21 cellular contexts compared by ENCODE assay signal in genomic region chr19:674282-675151, GRCh38. TPM values are rescaled to one million over a fixed set of nuclear protein-coding genes. Genes with fewer than 3 reads are reported as not detected.
DNase-seq lines count a peak whose midpoint lies in the region; ATAC-seq, FAIRE-seq and TF ChIP-seq lines count a peak whose summit lies in the region.
"Had no signal": no experiment of that assay in that cellular context is flagged by ENCODE, and none has a peak within 500 bp of the region (broad histone marks: within the 10 kb centered on the region; RNA-seq: fewer than 3 reads in every experiment).

No MANE protein-coding gene starts in this region.

- POLR2A ChIA-PET in K562 (lab: Yijun Ruan, JAX) = interaction anchor here (1.8 kb wide), 1 partner anchor 11 kb away, joined by 4 read pairs; the partner anchor contains the start of gene RNF126

- CTCF ChIA-PET in K562 (lab: Yijun Ruan, JAX; ENCODE audit: low intra/inter-chr PET ratio) = no interaction called here

- TF ChIP-seq RAD21 in K562 (CRISPR knock-in tag; conservative IDR thresholded peaks at IDR 0.05 in 1 of 2, IDR thresholded peaks at IDR 0.05 in 1 of 2) = no peak

- H3K27me3 ChIP-seq in K562 (ENCODE audit: control insufficient read depth in 2 of 2, insufficient read depth in 2 of 2, low read length in 2 of 2) (no peaks in the 10 kb centered on the region; a peak in 1 of 5 replicates), right cardiac atrium (ENCODE audit: control insufficient read depth, insufficient read depth) (no peaks in the 10 kb centered on the region), ovary (no peaks in the 10 kb centered on the region)

- H3K9me3 ChIP-seq in K562 (replicated peaks; ENCODE audit: control insufficient read depth, insufficient read depth, low read depth, low read length) (no peaks in the 10 kb centered on the region), right cardiac atrium (ENCODE audit: control insufficient read depth, low read length) (no peaks in the 10 kb centered on the region), ovary (no peaks in the 10 kb centered on the region)
- H3K9me3 ChIP-seq: thoracic aorta had no signal

- H3K4me1 ChIP-seq in K562 (replicated peaks in 1 of 2; ENCODE audit: control insufficient read depth in 2 of 2, insufficient read depth in 2 of 2, low read length in 2 of 2) = peaks cover 4 to 65% of the 10 kb centered on the region in 2 experiments
- no peaks in the 10 kb centered on the region for H3K4me1 ChIP-seq in right cardiac atrium (ENCODE audit: control insufficient read depth, insufficient read depth, low read length)
- peaks cover 19% of the 10 kb centered on the region for H3K4me1 ChIP-seq in ovary (ENCODE audit: insufficient read depth)

- H3K27ac ChIP-seq in K562 (ENCODE audit: extremely low read depth, low read depth, low read length) = no peak overlapping the region
- peak overlapping the region; percentile 5 for H3K27ac ChIP-seq in right cardiac atrium (ENCODE audit: low read length)
- H3K27ac ChIP-seq in ovary = peak overlapping the region; percentile 49 to 58

- TF ChIP-seq POLR2A in K562 (conservative IDR thresholded peaks at IDR 0.05) (no peak), ovary (IDR thresholded peaks at IDR 0.05) (no peak)

- BruUV-seq in K562 (replicated peaks; lab: Mats Ljungman, UMichigan) = no TSS peak

- 59% methylated on average over 28 of the region's 38 CpGs for WGBS in K562 (ENCODE audit: insufficient coverage, low coverage, missing lambda C conversion rate)
- WGBS in right cardiac atrium = 49% methylated on average over 38 of the region's 38 CpGs
- 16 to 47% (median 29%) methylated on average over 38 of the region's 38 CpGs for WGBS in ovary, 3 donors

- no peak overlapping the region for H3K4me3 ChIP-seq in K562
- H3K4me3 ChIP-seq in right cardiac atrium (ENCODE audit: low read length) = no peak overlapping the region
- no peak overlapping the region for H3K4me3 ChIP-seq in ovary
- H3K4me3 ChIP-seq: lung, thoracic aorta had no signal

- no peak for DNase-seq in K562 (ENCODE audit: extremely low read depth in 1 of 4, low spot score in 3 of 4)
- DNase-seq in right cardiac atrium = peak; percentile 68 to 87 (median 84)
- DNase-seq in ovary = peak in 4 of 5 donors; percentile 44 to 86 (median 66)
- DNase-seq in NCI-H2196 treated with DMSO at 0.1 percent for 48 hours (lab: John Stamatoyannopoulos, UW; ENCODE audit: unreplicated experiment) = no peak
- no peak for DNase-seq in activated naive CD4-positive, alpha-beta T cell treated with Interleukin-2 at 50 U/mL for 16 hours
- no peak for DNase-seq in GM13976 (ENCODE audit: low spot score)
- no peak for DNase-seq in HPDE6-E6E7 (ENCODE audit: extremely low spot score)
- DNase-seq: activated CD4-positive, alpha-beta T cell treated with anti-CD3 and anti-CD28 coated beads, Interleukin-2, amount 10 ng/mL, durations not matched to agents 24 days and 14 days; glutamatergic neuron; Kasumi-1; NCI-H1092; NCI-H510A; SHP77; stimulated activated CD4-positive, alpha-beta T cell treated with anti-CD3 and anti-CD28 coated beads, Interleukin-12 subunit alpha, Interleukin-12 subunit beta, amount 100 ng/mL, for 4 hours; T-cell had no signal

- no peak overlapping the region for H3K9ac ChIP-seq in K562 (ENCODE audit: insufficient read depth in 1 of 2, low read depth in 2 of 2, low read length in 2 of 2)

- TF ChIP-seq EP300 in K562 (IDR thresholded peaks at IDR 0.05; ENCODE audit: low read length) (no peak), ovary (IDR thresholded peaks at IDR 0.05) (no peak)

- ATAC-seq in K562 = no peak
- peak; percentile 2 to 27 for ATAC-seq in right cardiac atrium
- ATAC-seq: T-cell had no signal

- FAIRE-seq in K562 (lab: Jason Lieb, UNC) = no peak

- intact Hi-C loops in K562 (cut with micrococcal nuclease) = no loop called here
- intact Hi-C loops in right cardiac atrium (cut with DNase I) = no loop called here
- intact Hi-C loops in ovary (cut with DNase I) = loop anchor here in 2 of 4 donors (5.0 to 10.0 kb wide), 2 partner anchors 48 to 260 kb away; no protein-coding TSS in a partner anchor

- H4K20me1 ChIP-seq in K562 (replicated peaks; ENCODE audit: control insufficient read depth, insufficient read depth, low read length) = no peaks in the 10 kb centered on the region

- H3K9me1 ChIP-seq in K562 (ENCODE audit: control insufficient read depth, insufficient read depth, low read length) = peaks cover 7% of the 10 kb centered on the region

- peaks cover 6% of the 10 kb centered on the region for H3K79me2 ChIP-seq in K562 (ENCODE audit: control insufficient read depth, insufficient read depth, low read length)

- no peak for TF ChIP-seq CTCF in K562 (IDR thresholded peaks at IDR 0.05 in 2 of 3, conservative IDR thresholded peaks at IDR 0.05 in 1 of 3; ENCODE audit: insufficient read depth in 2 of 3, low read depth in 1 of 3, low read length in 3 of 3)
- no peak for TF ChIP-seq CTCF in ovary (IDR thresholded peaks at IDR 0.05)
- no peak for TF ChIP-seq CTCF in GM13976 (IDR thresholded peaks at IDR 0.05; ENCODE audit: borderline replicate concordance, control extremely low read depth, extremely low read depth, insufficient read depth, missing control alignments)

- no peak overlapping the region for H3K4me2 ChIP-seq in K562 (ENCODE audit: insufficient read depth, low read length)

- H2AFZ ChIP-seq in K562 (ENCODE audit: low read depth, low read length) = no peak overlapping the region

- in situ Hi-C loops in K562 (cut with MboI) = no loop called here
- in situ Hi-C loops in GM13976 (cut with MboI; ENCODE audit: low sequenced_read_pairs, unreplicated experiment) = no loop called here

- H3K36me3 ChIP-seq in K562 (ENCODE audit: control insufficient read depth, insufficient read depth, low read length) (no peaks in the 10 kb centered on the region), ovary (no peaks in the 10 kb centered on the region)
- H3K36me3 ChIP-seq: thoracic aorta had no signal

RNA-seq across cellular contexts. Expression of gene FSTL3, which starts 1.7 kb away (rescaled TPM):
- total RNA-seq in K562 (2011; cell fraction: chromatin; rRNA removed; ENCODE audit: low replicate concordance) = 3.0 and 7.7 TPM in 2 replicates
- total RNA-seq in K562 (2011; cell fraction: nucleolus; rRNA removed) = 9.3 and 12.7 TPM in 2 replicates
- total RNA-seq in K562 (2011; cell fraction: nucleoplasm; rRNA removed) = 5.3 and 7.4 TPM in 2 replicates
- 5.3 and 7.8 TPM in 2 replicates for total RNA-seq in K562 (2014; rRNA removed)
- 1.3 and 2.0 TPM in 2 replicates for total RNA-seq in K562 (2014; rRNA removed; fragmentation: Illumina TruSeq; extraction: Trizol)
- total RNA-seq in K562 (2015; rRNA removed; fragmentation: Illumina TruSeq; extraction: Trizol) = 4.5 and 4.6 TPM in 2 replicates
- 5.7 and 6.6 TPM in 2 replicates for total RNA-seq in K562 (2021)
- 3.9 and 5.2 TPM in 2 replicates for polyA plus RNA-seq in K562 (2011; rRNA removed)
- polyA plus RNA-seq in K562 (2011; cell fraction: cytosol; rRNA removed) = 8.1 and 20.9 TPM in 2 replicates
- 26.1 and 42.9 TPM in 2 replicates for polyA plus RNA-seq in K562 (2011; cell fraction: nucleus; rRNA removed)
- polyA plus RNA-seq in K562 (2012) = 7.1 and 8.8 TPM in 2 replicates
- polyA plus RNA-seq in K562 (2014; fragmentation: Illumina TruSeq; extraction: Trizol) = 2.2 and 4.6 TPM in 2 replicates
- under 1 TPM in 1 of 2 experiments, not detected in 1; 0.35 TPM for polyA plus RNA-seq in K562 (2014; fragmentation: Nextera tagmentation; extraction: Ambion mirVana)
- polyA plus RNA-seq in K562 (2014; rRNA removed) = 6.8 and 8.0 TPM in 2 replicates
- 2.2 and 2.9 TPM in 2 replicates for polyA minus RNA-seq in K562 (2011; rRNA and poly(A)+ RNA removed)
- polyA minus RNA-seq in K562 (2011; cell fraction: cytosol; rRNA and poly(A)+ RNA removed) = 5.1 and 7.8 TPM in 2 replicates
- 3.2 and 4.0 TPM in 2 replicates for polyA minus RNA-seq in K562 (2011; cell fraction: nucleus; rRNA and poly(A)+ RNA removed)
- total RNA-seq in right cardiac atrium = 100 to 1,000 TPM in 1 of 4 donors, 10 to 100 TPM in 3; 47.1 to 110 (median 61.9) TPM
- 64.1 TPM for polyA plus RNA-seq in right cardiac atrium
- 100 to 1,000 TPM in 1 of 7 donors, 10 to 100 TPM in 6; 21.3 to 141 (median 45.7) TPM for total RNA-seq in ovary
- polyA plus RNA-seq in ovary = 10 to 100 TPM; 16.9 to 22.6 TPM

RNA-seq across cellular contexts. Expression of gene RNF126, which starts 11.5 kb away (rescaled TPM):
- total RNA-seq in K562 (2011; cell fraction: chromatin; rRNA removed; ENCODE audit: low replicate concordance) = 35.2 and 104 TPM in 2 replicates
- total RNA-seq in K562 (2011; cell fraction: nucleolus; rRNA removed) = 88.7 and 118 TPM in 2 replicates
- 57.0 and 58.7 TPM in 2 replicates for total RNA-seq in K562 (2011; cell fraction: nucleoplasm; rRNA removed)
- total RNA-seq in K562 (2014; rRNA removed) = 101 and 128 TPM in 2 replicates
- total RNA-seq in K562 (2014; rRNA removed; fragmentation: Illumina TruSeq; extraction: Trizol) = 6.6 and 7.6 TPM in 2 replicates
- 26.2 and 31.8 TPM in 2 replicates for total RNA-seq in K562 (2015; rRNA removed; fragmentation: Illumina TruSeq; extraction: Trizol)
- 85.7 and 95.8 TPM in 2 replicates for total RNA-seq in K562 (2021)
- 6.5 and 12.3 TPM in 2 replicates for polyA plus RNA-seq in K562 (2011; rRNA removed)
- polyA plus RNA-seq in K562 (2011; cell fraction: cytosol; rRNA removed) = 22.5 and 58.3 TPM in 2 replicates
- polyA plus RNA-seq in K562 (2011; cell fraction: nucleus; rRNA removed) = 48.9 and 104 TPM in 2 replicates
- polyA plus RNA-seq in K562 (2012) = 65.9 and 76.9 TPM in 2 replicates
- polyA plus RNA-seq in K562 (2014; fragmentation: Illumina TruSeq; extraction: Trizol) = 9.1 and 34.6 TPM in 2 replicates
- under 1 TPM; 0.27 to 0.36 TPM for polyA plus RNA-seq in K562 (2014; fragmentation: Nextera tagmentation; extraction: Ambion mirVana)
- polyA plus RNA-seq in K562 (2014; rRNA removed) = 79.0 and 87.6 TPM in 2 replicates
- polyA minus RNA-seq in K562 (2011; rRNA and poly(A)+ RNA removed) = 1.7 and 4.6 TPM in 2 replicates
- 20.2 and 32.4 TPM in 2 replicates for polyA minus RNA-seq in K562 (2011; cell fraction: cytosol; rRNA and poly(A)+ RNA removed)
- 34.3 and 38.8 TPM in 2 replicates for polyA minus RNA-seq in K562 (2011; cell fraction: nucleus; rRNA and poly(A)+ RNA removed)
- total RNA-seq in right cardiac atrium = 10 to 100 TPM; 21.7 to 37.6 (median 28.0) TPM
- polyA plus RNA-seq in right cardiac atrium = 24.5 TPM
- total RNA-seq in ovary = 10 to 100 TPM; 26.6 to 52.2 (median 34.5) TPM
- 10 to 100 TPM in 1 of 2 donors, 1 to 10 TPM in 1; 1.5 to 29.4 TPM for polyA plus RNA-seq in ovary

RNA-seq across cellular contexts. Expression of gene PRSS57, which starts 20.7 kb away (rescaled TPM):
- not detected in 2 replicates for total RNA-seq in K562 (2011; cell fraction: chromatin; rRNA removed; ENCODE audit: low replicate concordance)
- total RNA-seq in K562 (2011; cell fraction: nucleolus; rRNA removed) = 0.50 and 1.1 TPM in 2 replicates
- total RNA-seq in K562 (2011; cell fraction: nucleoplasm; rRNA removed) = 0.37 TPM in 1 of 2 replicates, not detected in the other
- total RNA-seq in K562 (2014; rRNA removed) (1.9 and 2.0 TPM in 2 replicates), K562 (2014; rRNA removed; fragmentation: Illumina TruSeq; extraction: Trizol) (not detected in 2 replicates), K562 (2015; rRNA removed; fragmentation: Illumina TruSeq; extraction: Trizol) (2.5 and 3.0 TPM in 2 replicates), K562 (2021) (1.0 and 2.0 TPM in 2 replicates), right cardiac atrium (not detected), ovary (under 1 TPM in 1 of 7 donors, not detected in 6; 0.33 TPM)
- polyA plus RNA-seq in K562 (2011; rRNA removed) (0.22 and 0.49 TPM in 2 replicates), K562 (2014; fragmentation: Illumina TruSeq; extraction: Trizol) (0.86 TPM in 1 of 2 replicates, not detected in the other), K562 (2014; fragmentation: Nextera tagmentation; extraction: Ambion mirVana) (under 1 TPM in 1 of 2 experiments, not detected in 1; 0.06 TPM), K562 (2014; rRNA removed) (1.5 TPM in 2 replicates), right cardiac atrium (not detected), ovary (under 1 TPM in 1 of 2 donors, not detected in 1; 0.07 TPM)
- 0.53 and 2.1 TPM in 2 replicates for polyA plus RNA-seq in K562 (2011; cell fraction: cytosol; rRNA removed)
- 0.34 and 0.37 TPM in 2 replicates for polyA plus RNA-seq in K562 (2011; cell fraction: nucleus; rRNA removed)
- 4.0 and 26.3 TPM in 2 replicates for polyA plus RNA-seq in K562 (2012)
- not detected in 2 replicates for polyA minus RNA-seq in K562 (2011; rRNA and poly(A)+ RNA removed)
- not detected in 2 replicates for polyA minus RNA-seq in K562 (2011; cell fraction: cytosol; rRNA and poly(A)+ RNA removed)
- not detected in 2 replicates for polyA minus RNA-seq in K562 (2011; cell fraction: nucleus; rRNA and poly(A)+ RNA removed)
- total RNA-seq: activated CD4-positive, alpha-beta T cell treated with anti-CD3 and anti-CD28 coated beads, Interleukin-2, amount 10 ng/mL, durations not matched to agents 24 days and 14 days; dermis microvascular lymphatic vessel endothelial cell; myocyte; posterior vena cava; thoracic aorta had no signal
- polyA plus RNA-seq: esophagus had no signal

RNA-seq across cellular contexts. Expression of gene PALM, which starts 34.2 kb away (rescaled TPM):
- total RNA-seq in K562 (2011; cell fraction: chromatin; rRNA removed; ENCODE audit: low replicate concordance) = 4.4 and 8.7 TPM in 2 replicates
- total RNA-seq in K562 (2011; cell fraction: nucleolus; rRNA removed) = 4.2 and 5.2 TPM in 2 replicates
- total RNA-seq in K562 (2011; cell fraction: nucleoplasm; rRNA removed) = 2.3 and 6.4 TPM in 2 replicates
- total RNA-seq in K562 (2014; rRNA removed) = 2.6 and 3.3 TPM in 2 replicates
- total RNA-seq in K562 (2014; rRNA removed; fragmentation: Illumina TruSeq; extraction: Trizol) = 0.51 and 0.73 TPM in 2 replicates
- total RNA-seq in K562 (2015; rRNA removed; fragmentation: Illumina TruSeq; extraction: Trizol) = 1.6 and 1.8 TPM in 2 replicates
- 6.6 and 6.9 TPM in 2 replicates for total RNA-seq in K562 (2021)
- 2.4 and 2.8 TPM in 2 replicates for polyA plus RNA-seq in K562 (2011; rRNA removed)
- polyA plus RNA-seq in K562 (2011; cell fraction: cytosol; rRNA removed) = 2.4 and 5.7 TPM in 2 replicates
- 2.8 and 5.3 TPM in 2 replicates for polyA plus RNA-seq in K562 (2011; cell fraction: nucleus; rRNA removed)
- 3.7 and 10.5 TPM in 2 replicates for polyA plus RNA-seq in K562 (2012)
- 1.7 and 3.0 TPM in 2 replicates for polyA plus RNA-seq in K562 (2014; fragmentation: Illumina TruSeq; extraction: Trizol)
- under 1 TPM; 0.04 to 0.08 TPM for polyA plus RNA-seq in K562 (2014; fragmentation: Nextera tagmentation; extraction: Ambion mirVana)
- polyA plus RNA-seq in K562 (2014; rRNA removed) = 2.1 and 3.3 TPM in 2 replicates
- 0.45 and 1.0 TPM in 2 replicates for polyA minus RNA-seq in K562 (2011; rRNA and poly(A)+ RNA removed)
- 8.5 and 10.1 TPM in 2 replicates for polyA minus RNA-seq in K562 (2011; cell fraction: cytosol; rRNA and poly(A)+ RNA removed)
- 1.3 and 2.2 TPM in 2 replicates for polyA minus RNA-seq in K562 (2011; cell fraction: nucleus; rRNA and poly(A)+ RNA removed)
- 10 to 100 TPM; 34.9 to 84.9 (median 46.9) TPM for total RNA-seq in right cardiac atrium
- polyA plus RNA-seq in right cardiac atrium = 30.3 TPM
- total RNA-seq in ovary = 100 to 1,000 TPM in 5 of 7 donors, 10 to 100 TPM in 2; 36.1 to 169 (median 126) TPM
- polyA plus RNA-seq in ovary = 10 to 100 TPM in 1 of 2 donors, 1 to 10 TPM in 1; 2.9 to 66.9 TPM
- total RNA-seq: activated CD4-positive, alpha-beta T cell treated with anti-CD3 and anti-CD28 coated beads, Interleukin-2, amount 10 ng/mL, durations not matched to agents 24 days and 14 days had no signal

RNA-seq across cellular contexts. Expression of gene FGF22, which starts 34.8 kb away (rescaled TPM):
- total RNA-seq in K562 (2011; cell fraction: chromatin; rRNA removed; ENCODE audit: low replicate concordance) = 2.3 and 4.6 TPM in 2 replicates
- total RNA-seq in K562 (2011; cell fraction: nucleolus; rRNA removed) = 3.2 and 3.7 TPM in 2 replicates
- total RNA-seq in K562 (2011; cell fraction: nucleoplasm; rRNA removed) = 2.6 and 4.0 TPM in 2 replicates
- 0.49 and 1.7 TPM in 2 replicates for total RNA-seq in K562 (2014; rRNA removed)
- not detected in 2 replicates for total RNA-seq in K562 (2014; rRNA removed; fragmentation: Illumina TruSeq; extraction: Trizol)
- 0.25 TPM in 1 of 2 replicates, not detected in the other for total RNA-seq in K562 (2015; rRNA removed; fragmentation: Illumina TruSeq; extraction: Trizol)
- 0.58 and 0.86 TPM in 2 replicates for total RNA-seq in K562 (2021)
- 0.14 and 0.24 TPM in 2 replicates for polyA plus RNA-seq in K562 (2011; rRNA removed)
- 0.18 and 0.34 TPM in 2 replicates for polyA plus RNA-seq in K562 (2011; cell fraction: cytosol; rRNA removed)
- polyA plus RNA-seq in K562 (2011; cell fraction: nucleus; rRNA removed) = 1.5 and 3.3 TPM in 2 replicates
- 0.60 and 0.89 TPM in 2 replicates for polyA plus RNA-seq in K562 (2012)
- 0.14 TPM in 1 of 2 replicates, not detected in the other for polyA plus RNA-seq in K562 (2014; fragmentation: Illumina TruSeq; extraction: Trizol)
- polyA plus RNA-seq in K562 (2014; fragmentation: Nextera tagmentation; extraction: Ambion mirVana) = not detected
- polyA plus RNA-seq in K562 (2014; rRNA removed) = 1.6 and 2.2 TPM in 2 replicates
- polyA minus RNA-seq in K562 (2011; rRNA and poly(A)+ RNA removed) = not detected in 2 replicates
- polyA minus RNA-seq in K562 (2011; cell fraction: cytosol; rRNA and poly(A)+ RNA removed) = not detected in 2 replicates
- 0.33 and 0.40 TPM in 2 replicates for polyA minus RNA-seq in K562 (2011; cell fraction: nucleus; rRNA and poly(A)+ RNA removed)
- under 1 TPM in 3 of 4 donors, not detected in 1; 0.15 to 0.34 (median 0.17) TPM for total RNA-seq in right cardiac atrium
- 0.23 TPM for polyA plus RNA-seq in right cardiac atrium
- 1 to 10 TPM in 6 of 7 donors, under 1 TPM in 1; 0.23 to 4.4 (median 2.2) TPM for total RNA-seq in ovary
- polyA plus RNA-seq in ovary = 1 to 10 TPM in 1 of 2 donors, not detected in 1; 4.2 TPM
- total RNA-seq: activated CD4-positive, alpha-beta T cell treated with anti-CD3 and anti-CD28 coated beads, Interleukin-2, amount 10 ng/mL, durations not matched to agents 24 days and 14 days; dermis microvascular lymphatic vessel endothelial cell had no signal

Comparison
In these comparisons a context has a peak if more than half of its experiments do, and no peak if none do; other contexts are left out.
1. DNase-seq: peak in right cardiac atrium (3 of 3) and ovary (4 of 5); none in K562 (0 of 4), NCI-H2196 treated with DMSO at 0.1 percent for 48 hours (single experiment), activated naive CD4-positive, alpha-beta T cell treated with Interleukin-2 at 50 U/mL for 16 hours (single experiment), GM13976 (single experiment) and HPDE6-E6E7 (single experiment).